In genomic region chr9:117414906-117415583, GRCh38 we compare ENCODE assay signal across 9 cellular contexts. TPM values are rescaled to one million over a fixed set of nuclear protein-coding genes. Genes with fewer than 3 reads are reported as not detected.
DNase-seq lines count a peak whose midpoint lies in the region; ATAC-seq and TF ChIP-seq lines count a peak whose summit lies in the region.
"Had no signal": no experiment of that assay in that cellular context is flagged by ENCODE, and none has a peak within 500 bp of the region (broad histone marks: within the 10 kb centered on the region; RNA-seq: fewer than 3 reads in every experiment).

Gene ASTN2 (minus strand): TSS chr9:117415057. CDS start chr9:117414938, 119 bp downstream.

- no peaks in the 10 kb centered on the region for H3K9me3 Mint-ChIP-seq in GM23338

- no peak within 1 kb of the TSS; the same call in 1 of the 3 replicates for H3K4me3 Mint-ChIP-seq in GM23338

- H3K9me3 ChIP-seq in stomach = no peaks in the 10 kb centered on the region

- no peaks in the 10 kb centered on the region for H3K9me2 ChIP-seq in GM23338 (ENCODE audit: insufficient read depth)

- TF ChIP-seq POLR2A in stomach (IDR thresholded peaks at IDR 0.05) = no peak

- H3K4me1 ChIP-seq in GM23338 (ENCODE audit: insufficient read depth) = peaks cover 24% of the 10 kb centered on the region
- H3K4me1 ChIP-seq in stomach = peaks cover 23 to 38% (median 37%) of the 10 kb centered on the region in 4 donors

- H3K27ac ChIP-seq in GM23338 (ENCODE audit: low read depth) (no peak within 1 kb of the TSS), angular gyrus (ENCODE audit: low read depth, low read length) (peak within 1 kb of the TSS; percentile 13), stomach (peak within 1 kb of the TSS in 2 of 5 donors; percentile 1 to 7)
- H3K27ac ChIP-seq: epithelial cell of prostate had no signal

- H3K79me2 ChIP-seq in GM23338 (replicated peaks; ENCODE audit: insufficient read depth) = no peaks in the 10 kb centered on the region

- peak within 1 kb of the TSS; percentile 98 for H3K4me2 ChIP-seq in GM23338

- H3K36me3 Mint-ChIP-seq in GM23338 (ENCODE audit: low read depth) = no peaks in the 10 kb centered on the region; the same call in 2 of the 3 replicates

- no peak within 1 kb of the TSS for H3K27ac Mint-ChIP-seq in GM23338

- H3K36me3 ChIP-seq in GM23338 (ENCODE audit: insufficient read depth) = no peaks in the 10 kb centered on the region
- no peaks in the 10 kb centered on the region for H3K36me3 ChIP-seq in stomach

- no peak for TF ChIP-seq EP300 in stomach (IDR thresholded peaks at IDR 0.05)

- WGBS in stomach, 5 donors = 0 to 3% (median 2%) methylated on average over 22 to 50 of the region's 53 CpGs

- ATAC-seq in GM23338 (peak; percentile 26), HG02884 (IDR thresholded peaks at IDR 0.05; ENCODE audit: unreplicated experiment) (no peak), GM21529 (IDR thresholded peaks at IDR 0.05; ENCODE audit: unreplicated experiment) (no peak)
- no peak for ATAC-seq in activated CD4-positive, CD25-positive, alpha-beta regulatory T cell treated with anti-CD3 and anti-CD28 coated beads, Interleukin-2, amount 50 U/mL, for 24 hours

- H3K4me1 Mint-ChIP-seq in GM23338 = peaks cover 21% of the 10 kb centered on the region

- H3K27me3 ChIP-seq in GM23338 (ENCODE audit: insufficient read depth) = peaks cover 71% of the 10 kb centered on the region
- H3K27me3 ChIP-seq in stomach = peaks cover 9 to 88% (median 49%) of the 10 kb centered on the region in 3 donors

- DNase-seq in GM23338 (ENCODE audit: low spot score) = peak; percentile 67
- peak; percentile 11 for DNase-seq in inferior parietal cortex (ENCODE audit: extremely low spot score)
- no peak for DNase-seq in stomach
- DNase-seq in NCI-H2081 treated with DMSO at 0.1 percent for 48 hours (lab: John Stamatoyannopoulos, UW) = no peak

- H2AFZ ChIP-seq in GM23338 = peak within 1 kb of the TSS; percentile 98

- H4K20me1 ChIP-seq in GM23338 (replicated peaks; ENCODE audit: insufficient read depth) = peaks cover 8% of the 10 kb centered on the region

- peaks cover 23% of the 10 kb centered on the region for H3K27me3 Mint-ChIP-seq in GM23338 (ENCODE audit: insufficient read depth, low read depth, poor library complexity)

- H3K4me3 ChIP-seq in GM23338 (peak within 1 kb of the TSS; percentile 86), stomach (peak within 1 kb of the TSS; percentile 49 to 65 (median 53))

- intact Hi-C loops in stomach (cut with DNase I; ENCODE audit: low total_unique reads) = no loop called here

- H3F3A ChIP-seq in GM23338 (replicated peaks; ENCODE audit: low read depth) = peaks cover 18% of the 10 kb centered on the region; the same call in 1 of the 2 replicates

- TF ChIP-seq CTCF in GM23338 (conservative IDR thresholded peaks at IDR 0.05; ENCODE audit: low read depth in 2 of 2) (no peak), stomach (IDR thresholded peaks at IDR 0.05) (no peak)

TF ChIP-seq in GM23338, 12 proteins besides CTCF, POLR2A, EP300 and RAD21:
- TF ChIP-seq, protein P1, sequence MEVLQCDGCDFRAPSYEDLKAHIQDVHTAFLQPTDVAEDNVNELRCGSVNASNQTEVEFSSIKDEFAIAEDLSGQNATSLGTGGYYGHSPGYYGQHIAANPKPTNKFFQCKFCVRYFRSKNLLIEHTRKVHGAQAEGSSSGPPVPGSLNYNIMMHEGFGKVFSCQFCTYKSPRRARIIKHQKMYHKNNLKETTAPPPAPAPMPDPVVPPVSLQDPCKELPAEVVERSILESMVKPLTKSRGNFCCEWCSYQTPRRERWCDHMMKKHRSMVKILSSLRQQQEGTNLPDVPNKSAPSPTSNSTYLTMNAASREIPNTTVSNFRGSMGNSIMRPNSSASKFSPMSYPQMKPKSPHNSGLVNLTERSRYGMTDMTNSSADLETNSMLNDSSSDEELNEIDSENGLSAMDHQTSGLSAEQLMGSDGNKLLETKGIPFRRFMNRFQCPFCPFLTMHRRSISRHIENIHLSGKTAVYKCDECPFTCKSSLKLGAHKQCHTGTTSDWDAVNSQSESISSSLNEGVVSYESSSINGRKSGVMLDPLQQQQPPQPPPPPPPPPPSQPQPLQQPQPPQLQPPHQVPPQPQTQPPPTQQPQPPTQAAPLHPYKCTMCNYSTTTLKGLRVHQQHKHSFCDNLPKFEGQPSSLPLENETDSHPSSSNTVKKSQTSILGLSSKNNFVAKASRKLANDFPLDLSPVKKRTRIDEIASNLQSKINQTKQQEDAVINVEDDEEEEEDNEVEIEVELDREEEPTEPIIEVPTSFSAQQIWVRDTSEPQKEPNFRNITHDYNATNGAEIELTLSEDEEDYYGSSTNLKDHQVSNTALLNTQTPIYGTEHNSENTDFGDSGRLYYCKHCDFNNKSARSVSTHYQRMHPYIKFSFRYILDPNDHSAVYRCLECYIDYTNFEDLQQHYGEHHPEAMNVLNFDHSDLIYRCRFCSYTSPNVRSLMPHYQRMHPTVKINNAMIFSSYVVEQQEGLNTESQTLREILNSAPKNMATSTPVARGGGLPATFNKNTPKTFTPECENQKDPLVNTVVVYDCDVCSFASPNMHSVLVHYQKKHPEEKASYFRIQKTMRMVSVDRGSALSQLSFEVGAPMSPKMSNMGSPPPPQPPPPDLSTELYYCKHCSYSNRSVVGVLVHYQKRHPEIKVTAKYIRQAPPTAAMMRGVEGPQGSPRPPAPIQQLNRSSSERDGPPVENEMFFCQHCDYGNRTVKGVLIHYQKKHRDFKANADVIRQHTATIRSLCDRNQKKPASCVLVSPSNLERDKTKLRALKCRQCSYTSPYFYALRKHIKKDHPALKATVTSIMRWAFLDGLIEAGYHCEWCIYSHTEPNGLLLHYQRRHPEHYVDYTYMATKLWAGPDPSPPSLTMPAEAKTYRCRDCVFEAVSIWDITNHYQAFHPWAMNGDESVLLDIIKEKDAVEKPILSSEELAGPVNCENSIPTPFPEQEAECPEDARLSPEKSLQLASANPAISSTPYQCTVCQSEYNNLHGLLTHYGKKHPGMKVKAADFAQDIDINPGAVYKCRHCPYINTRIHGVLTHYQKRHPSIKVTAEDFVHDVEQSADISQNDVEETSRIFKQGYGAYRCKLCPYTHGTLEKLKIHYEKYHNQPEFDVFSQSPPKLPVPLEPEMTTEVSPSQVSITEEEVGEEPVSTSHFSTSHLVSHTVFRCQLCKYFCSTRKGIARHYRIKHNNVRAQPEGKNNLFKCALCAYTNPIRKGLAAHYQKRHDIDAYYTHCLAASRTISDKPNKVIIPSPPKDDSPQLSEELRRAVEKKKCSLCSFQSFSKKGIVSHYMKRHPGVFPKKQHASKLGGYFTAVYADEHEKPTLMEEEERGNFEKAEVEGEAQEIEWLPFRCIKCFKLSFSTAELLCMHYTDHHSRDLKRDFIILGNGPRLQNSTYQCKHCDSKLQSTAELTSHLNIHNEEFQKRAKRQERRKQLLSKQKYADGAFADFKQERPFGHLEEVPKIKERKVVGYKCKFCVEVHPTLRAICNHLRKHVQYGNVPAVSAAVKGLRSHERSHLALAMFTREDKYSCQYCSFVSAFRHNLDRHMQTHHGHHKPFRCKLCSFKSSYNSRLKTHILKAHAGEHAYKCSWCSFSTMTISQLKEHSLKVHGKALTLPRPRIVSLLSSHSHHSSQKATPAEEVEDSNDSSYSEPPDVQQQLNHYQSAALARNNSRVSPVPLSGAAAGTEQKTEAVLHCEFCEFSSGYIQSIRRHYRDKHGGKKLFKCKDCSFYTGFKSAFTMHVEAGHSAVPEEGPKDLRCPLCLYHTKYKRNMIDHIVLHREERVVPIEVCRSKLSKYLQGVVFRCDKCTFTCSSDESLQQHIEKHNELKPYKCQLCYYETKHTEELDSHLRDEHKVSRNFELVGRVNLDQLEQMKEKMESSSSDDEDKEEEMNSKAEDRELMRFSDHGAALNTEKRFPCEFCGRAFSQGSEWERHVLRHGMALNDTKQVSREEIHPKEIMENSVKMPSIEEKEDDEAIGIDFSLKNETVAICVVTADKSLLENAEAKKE (CRISPR knock-in tag; IDR thresholded peaks at IDR 0.05) = no peak
TF ChIP-seq in GM23338: peak in this region for 0.

RNA-seq across cellular contexts. Expression of gene ASTN2, which starts in this region (rescaled TPM):
- total RNA-seq in GM23338 (2014; rRNA removed; shearing (Covaris generic)) = 22.1 and 24.6 TPM in 2 replicates
- polyA plus RNA-seq in GM23338 (2016; fragmentation: Nextera tagmentation; extraction: Ambion mirVana) (5.3 and 7.0 TPM in 2 replicates), stomach (1 to 10 TPM; 2.1 to 3.1 (median 2.6) TPM)
- total RNA-seq in stomach = 10 to 100 TPM in 1 of 5 donors, 1 to 10 TPM in 3, not detected in 1; 4.2 to 22.3 (median 7.0) TPM

Comparison
In these comparisons a context has a peak if more than half of its experiments do, and no peak if none do; other contexts are left out.
1. DNase-seq: peak in GM23338 (single experiment) and inferior parietal cortex (single experiment); none in stomach (single experiment) and NCI-H2081 treated with DMSO at 0.1 percent for 48 hours (single experiment).